20 cellular contexts compared by ENCODE assay signal in the genomic region with DNA sequence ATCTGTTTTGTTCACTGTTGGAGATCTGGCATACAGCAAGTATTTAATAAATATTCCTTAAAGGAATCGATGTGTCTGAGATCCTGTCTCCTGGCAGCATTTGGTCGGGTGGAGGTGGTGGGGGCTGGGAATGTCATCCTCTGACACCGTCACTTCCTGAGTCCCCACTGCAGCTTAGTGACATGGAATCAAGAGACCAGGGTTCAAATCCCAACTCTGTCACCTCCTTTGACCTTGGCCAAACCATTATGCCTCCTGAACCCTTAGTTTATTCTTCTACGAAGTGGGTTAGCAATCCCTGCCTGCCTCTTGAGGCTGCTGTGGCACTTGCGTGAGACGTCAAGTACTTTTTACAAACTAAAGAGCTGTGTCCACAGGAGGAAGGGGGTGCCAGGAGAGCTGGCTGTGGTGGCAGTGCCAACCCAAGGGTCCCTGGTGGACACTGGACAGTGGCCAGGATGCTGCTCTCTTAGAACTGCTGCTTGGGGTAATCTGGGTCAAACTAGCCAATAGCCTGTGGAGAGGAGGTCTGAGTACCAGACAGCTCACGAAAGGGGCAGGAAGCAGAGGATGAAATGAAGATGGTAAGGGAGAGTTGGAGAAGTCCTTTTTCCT. TPM values are rescaled to one million over a fixed set of nuclear protein-coding genes. Genes with fewer than 3 reads are reported as not detected.
DNase-seq lines count a peak whose midpoint lies in the region; TF ChIP-seq lines count a peak whose summit lies in the region.
"Had no signal": no experiment of that assay in that cellular context is flagged by ENCODE, and none has a peak within 500 bp of the region (broad histone marks: within the 10 kb centered on the region; RNA-seq: fewer than 3 reads in every experiment).

No MANE protein-coding gene starts in this region.

- TF ChIP-seq CTCF in adrenal gland (IDR thresholded peaks at IDR 0.05) = no peak
- TF ChIP-seq CTCF in left ventricle myocardium inferior (IDR thresholded peaks at IDR 0.05; ENCODE audit: borderline replicate concordance) = no peak
- TF ChIP-seq CTCF in osteoblast (IDR thresholded peaks at IDR 0.05; ENCODE audit: extremely low read depth, low read depth, low read length) = no peak
- no peak for TF ChIP-seq CTCF in thyroid gland (IDR thresholded peaks at IDR 0.05)
- TF ChIP-seq CTCF in GM20000 (IDR thresholded peaks at IDR 0.05; ENCODE audit: extremely low read depth, missing control alignments) = no peak

- H3K36me3 ChIP-seq in adrenal gland (replicated peaks in 1 of 2) (no peaks in the 10 kb centered on the region), left ventricle myocardium inferior (no peaks in the 10 kb centered on the region), osteoblast (ENCODE audit: insufficient read depth, low read length) (no peaks in the 10 kb centered on the region), thyroid gland (no peaks in the 10 kb centered on the region)

- H3K4me1 ChIP-seq in adrenal gland (replicated peaks in 1 of 2) = no peaks in the 10 kb centered on the region
- peaks cover 13% of the 10 kb centered on the region for H3K4me1 ChIP-seq in left ventricle myocardium inferior
- no peaks in the 10 kb centered on the region for H3K4me1 ChIP-seq in osteoblast (ENCODE audit: insufficient read depth, low read length)
- H3K4me1 ChIP-seq in thyroid gland = peaks cover 4 to 12% of the 10 kb centered on the region in 2 donors

- H3K4me3 ChIP-seq in adrenal gland (no peak overlapping the region), left ventricle myocardium inferior (no peak overlapping the region), osteoblast (ENCODE audit: insufficient read depth, low read length) (no peak overlapping the region), thyroid gland (replicated peaks in 1 of 3) (no peak overlapping the region)

- no peaks in the 10 kb centered on the region for H3K27me3 ChIP-seq in adrenal gland
- no peaks in the 10 kb centered on the region for H3K27me3 ChIP-seq in left ventricle myocardium inferior (ENCODE audit: low read depth)
- H3K27me3 ChIP-seq in osteoblast (ENCODE audit: insufficient read depth, low read length) = peaks cover 8% of the 10 kb centered on the region
- H3K27me3 ChIP-seq in thyroid gland = no peaks in the 10 kb centered on the region

- H3K79me2 ChIP-seq in osteoblast (ENCODE audit: insufficient read depth, low read length) = no peaks in the 10 kb centered on the region

- intact Hi-C loops in adrenal gland (cut with DNase I) (loop anchor here (10.0 kb wide), 2 partner anchors 56 to 86 kb away; no protein-coding TSS in a partner anchor), left ventricle myocardium inferior (cut with micrococcal nuclease) (loop anchor here (10.0 kb wide), 1 partner anchor 76 kb away; no protein-coding TSS in a partner anchor), thyroid gland (cut with DNase I) (no loop called here)

- H3K9me3 ChIP-seq in adrenal gland (replicated peaks in 1 of 3) (no peaks in the 10 kb centered on the region), left ventricle myocardium inferior (replicated peaks) (no peaks in the 10 kb centered on the region), osteoblast (ENCODE audit: low read depth, low read length) (no peaks in the 10 kb centered on the region), thyroid gland (no peaks in the 10 kb centered on the region)

- no peak overlapping the region for H3K4me2 ChIP-seq in osteoblast (ENCODE audit: insufficient read depth, low read length)

- H3K27ac ChIP-seq in adrenal gland (no peak overlapping the region), left ventricle myocardium inferior (replicated peaks) (no peak overlapping the region), osteoblast (ENCODE audit: low read depth, low read length) (no peak overlapping the region), thyroid gland (no peak overlapping the region)
- H3K27ac ChIP-seq: HL-60 had no signal

- H4K20me1 ChIP-seq in osteoblast (ENCODE audit: insufficient read depth, low read length) = no peaks in the 10 kb centered on the region

- peak in 4 of 7 donors; percentile 2 to 46 (median 8) for DNase-seq in adrenal gland
- peak; percentile 2 for DNase-seq in left ventricle myocardium inferior
- DNase-seq in osteoblast (ENCODE audit: insufficient read length, low spot score, missing footprints) = peak; percentile 21
- peak; percentile 54 to 71 for DNase-seq in thyroid gland
- DNase-seq in NCI-H524 treated with DMSO at 0.1 percent for 48 hours (lab: John Stamatoyannopoulos, UW) = no peak
- no peak for DNase-seq in AML-193 (lab: John Stamatoyannopoulos, UW)
- no peak for DNase-seq in GM20000 (ENCODE audit: low spot score)
- DNase-seq: activated CD4-positive, alpha-beta T cell treated with anti-CD3 and anti-CD28 coated beads for 36 hours; CD8-positive, alpha-beta T cell; central memory CD4-positive, alpha-beta T cell; erythroblast; GF-D8; kidney glomerular epithelial cell; NCI-H146; NCI-H2171 treated with DMSO at 0.1 percent for 48 hours; NCI-H69; retina; SHP77 treated with DMSO at 0.1 percent for 48 hours; stimulated activated CD8-positive, alpha-beta memory T cell treated with anti-CD3 and anti-CD28 coated beads, Interleukin-4, amount 100 ng/mL, for 48 hours had no signal

- 88 to 92% (median 90%) methylated on average over 6 to 7 of the region's 7 CpGs for WGBS in adrenal gland, 4 donors
- WGBS in thyroid gland, 2 donors = 55 to 74% methylated on average over 5 to 7 of the region's 7 CpGs

- TF ChIP-seq POLR2A in adrenal gland (IDR thresholded peaks at IDR 0.05) (no peak), thyroid gland (IDR thresholded peaks at IDR 0.05) (no peak)

- H2AFZ ChIP-seq in osteoblast (ENCODE audit: low read length) = no peak overlapping the region

RNA-seq across cellular contexts. Expression of a gene that starts 8.0 kb away (rescaled TPM):
- 100 to 1,000 TPM in 1 of 8 donors, 10 to 100 TPM in 7; 47.9 to 113 (median 58.7) TPM for total RNA-seq in adrenal gland
- polyA plus RNA-seq in adrenal gland = 100 to 1,000 TPM in 1 of 3 donors, 10 to 100 TPM in 2; 17.9 to 109 (median 32.2) TPM
- 55.9 TPM for total RNA-seq in left ventricle myocardium inferior
- total RNA-seq in osteoblast = 40.9 and 50.4 TPM in 2 replicates
- total RNA-seq in thyroid gland = 100 to 1,000 TPM in 2 of 4 donors, 10 to 100 TPM in 2; 59.9 to 128 (median 94.4) TPM

Comparison
In these comparisons a context has a peak if more than half of its experiments do, and no peak if none do; other contexts are left out.
1. DNase-seq: peak in adrenal gland (4 of 7), left ventricle myocardium inferior (single experiment), osteoblast (single experiment) and thyroid gland (2 of 2); none in NCI-H524 treated with DMSO at 0.1 percent for 48 hours (single experiment), AML-193 (0 of 2) and GM20000 (single experiment).